ENCODE assay signal across 21 cellular contexts in genomic region chr17:43877451-43878155, GRCh38. TPM values are rescaled to one million over a fixed set of nuclear protein-coding genes. Genes with fewer than 3 reads are reported as not detected.
DNase-seq lines count a peak whose midpoint lies in the region; ATAC-seq, FAIRE-seq and TF ChIP-seq lines count a peak whose summit lies in the region.
"Had no signal": no experiment of that assay in that cellular context is flagged by ENCODE, and none has a peak within 500 bp of the region (broad histone marks: within the 10 kb centered on the region; RNA-seq: fewer than 3 reads in every experiment).

No MANE protein-coding gene starts in this region.

- peaks cover 16% of the 10 kb centered on the region for H3K27me3 Mint-ChIP-seq in CD4-positive, alpha-beta T cell

- H3K27me3 ChIP-seq in HepG2 (ENCODE audit: control insufficient read depth in 1 of 2, insufficient read depth in 2 of 2, low read length in 2 of 2) (peaks cover 0 to 11% of the 10 kb centered on the region in 2 experiments; a peak in 2 of 5 replicates), right lobe of liver (no peaks in the 10 kb centered on the region), bronchial epithelial cell (ENCODE audit: control insufficient read depth, insufficient read depth, low read length) (peaks cover 5% of the 10 kb centered on the region)
- H3K27me3 ChIP-seq in CD4-positive, alpha-beta T cell (ENCODE audit: control insufficient read depth, insufficient read depth, low read length) = no peaks in the 10 kb centered on the region
- H3K27me3 ChIP-seq: BLaER1 treated with 17β-estradiol and CSF1 and Interleukin-3, amounts not matched to agents 10 nM and 100 nM had no signal

- H3K4me2 ChIP-seq in HepG2 (ENCODE audit: low read depth, low read length) = no peak overlapping the region
- H3K4me2 ChIP-seq: BLaER1 treated with 17β-estradiol and CSF1 and Interleukin-3, amounts not matched to agents 10 nM and 100 nM had no signal

- 68% methylated on average over 3 of the region's 10 CpGs for whole genome bisulfite sequencing in HepG2 (ENCODE audit: low lambda C conversion rate)
- WGBS in right lobe of liver (ENCODE audit: insufficient coverage, low coverage, low lambda C conversion rate, missing lambda C conversion rate) = no CpG with 5 or more reads among the region's 10 CpGs

- no peak for FAIRE-seq in HepG2 (lab: Jason Lieb, UNC)
- peak; percentile 13 for FAIRE-seq in bronchial epithelial cell (lab: Jason Lieb, UNC)
- FAIRE-seq: A204.1 had no signal

- H3K36me3 ChIP-seq in HepG2 (replicated peaks in 1 of 2; ENCODE audit: control insufficient read depth in 1 of 2, insufficient read depth in 2 of 2, low read length in 2 of 2) (no peaks in the 10 kb centered on the region), right lobe of liver (no peaks in the 10 kb centered on the region), bronchial epithelial cell (ENCODE audit: control insufficient read depth, insufficient read depth, low read length) (no peaks in the 10 kb centered on the region)
- H3K36me3 ChIP-seq: BLaER1 treated with 17β-estradiol and CSF1 and Interleukin-3, amounts not matched to agents 10 nM and 100 nM; HAP-1 had no signal

- no TSS peak for BruUV-seq in HepG2 (replicated peaks; lab: Mats Ljungman, UMichigan)

- H3K4me3 ChIP-seq in HepG2 (replicated peaks in 1 of 3; ENCODE audit: insufficient read depth in 1 of 3, low read depth in 2 of 3, low read length in 3 of 3) (no peak overlapping the region), right lobe of liver (no peak overlapping the region), bronchial epithelial cell (ENCODE audit: low read depth, low read length) (no peak overlapping the region)
- H3K4me3 ChIP-seq: BLaER1 treated with 17β-estradiol and CSF1 and Interleukin-3, amounts not matched to agents 10 nM and 100 nM; GM23248; HAP-1 had no signal

- H3K9me3 ChIP-seq in HepG2 (ENCODE audit: low read length) = no peaks in the 10 kb centered on the region
- H3K9me3 ChIP-seq in right lobe of liver = no peaks in the 10 kb centered on the region
- no peaks in the 10 kb centered on the region for H3K9me3 ChIP-seq in CD4-positive, alpha-beta T cell (ENCODE audit: control insufficient read depth, low read length)
- H3K9me3 ChIP-seq: Caco-2, HAP-1 had no signal

- H3K4me1 ChIP-seq in HepG2 (ENCODE audit: insufficient read depth, low read length) (peaks cover 9% of the 10 kb centered on the region), right lobe of liver (no peaks in the 10 kb centered on the region)
- H3K4me1 ChIP-seq: HAP-1 had no signal

- no peak for TF ChIP-seq RAD21 in HepG2 (CRISPR knock-in tag; IDR thresholded peaks at IDR 0.05)

- H2AFZ ChIP-seq in HepG2 (ENCODE audit: low read length) = no peak overlapping the region
- H2AFZ ChIP-seq: GM23248 had no signal

- no peak overlapping the region for H3K27ac Mint-ChIP-seq in CD4-positive, alpha-beta T cell
- H3K27ac Mint-ChIP-seq: CD8-positive, alpha-beta T cell had no signal

- TF ChIP-seq EP300 in HepG2 (IDR thresholded peaks at IDR 0.05; ENCODE audit: low read depth in 2 of 2, low read length in 2 of 2) = no peak
- TF ChIP-seq EP300 in HepG2 (CRISPR knock-in tag; IDR thresholded peaks at IDR 0.05; ENCODE audit: borderline replicate concordance) = no peak

- H3K36me3 Mint-ChIP-seq in CD4-positive, alpha-beta T cell (ENCODE audit: low read depth) = no peaks in the 10 kb centered on the region

- TF ChIP-seq POLR2A in HepG2 (IDR thresholded peaks at IDR 0.05; ENCODE audit: insufficient read depth in 1 of 2, low read depth in 2 of 2, low read length in 2 of 2) (no peak), right lobe of liver (IDR thresholded peaks at IDR 0.05) (no peak)

- CTCF ChIA-PET in HepG2 (lab: Yijun Ruan, JAX; ENCODE audit: low intra/inter-chr PET ratio, low total read pairs) = interaction anchor here (1.3 kb wide), 1 partner anchor 164 kb away, joined by 5 read pairs; no protein-coding TSS in a partner anchor
- CTCF ChIA-PET in CD4-positive, alpha-beta T cell (lab: Charles Lee) = interaction anchor here (1.5 to 1.8 kb wide), 3 partner anchors 33 to 164 kb away, joined by 5 to 6 read pairs (median 6); no protein-coding TSS in a partner anchor

- no peak overlapping the region for H3K27ac ChIP-seq in HepG2 (ENCODE audit: extremely low read length, insufficient read depth, low read length)
- no peak overlapping the region for H3K27ac ChIP-seq in right lobe of liver
- H3K27ac ChIP-seq in CD4-positive, alpha-beta T cell (ENCODE audit: low read depth, low read length) = no peak overlapping the region
- H3K27ac ChIP-seq: BLaER1 treated with 17β-estradiol and CSF1 and Interleukin-3, amounts not matched to agents 10 nM and 100 nM; GM23248 had no signal

- H4K20me1 ChIP-seq in HepG2 (ENCODE audit: insufficient read depth, low read length) = no peaks in the 10 kb centered on the region; the same call in 1 of the 2 replicates

- DNase-seq in HepG2 (ENCODE audit: low spot score) (no peak), right lobe of liver (no peak), bronchial epithelial cell (ENCODE audit: low read depth) (no peak), mesenteric fat pad (ENCODE audit: low spot score) (peak; percentile 69), NCI-H345 (lab: John Stamatoyannopoulos, UW) (no peak), NOMO-1 (lab: John Stamatoyannopoulos, UW; ENCODE audit: unreplicated experiment in 2 of 2) (no peak), GM13976 (ENCODE audit: low spot score) (no peak)
- no peak for DNase-seq in CD4-positive, alpha-beta T cell
- DNase-seq: Caco-2, GM23248, NCI-H1436 treated with DMSO at 0.1 percent for 48 hours, NCI-H2107, SHP77 treated with DMSO at 0.1 percent for 48 hours had no signal

- no peaks in the 10 kb centered on the region for H3K9me3 Mint-ChIP-seq in CD4-positive, alpha-beta T cell
- H3K9me3 Mint-ChIP-seq: CD8-positive, alpha-beta T cell had no signal

- TF ChIP-seq CTCF in HepG2 (CRISPR knock-in tag; IDR thresholded peaks at IDR 0.05) = no peak
- TF ChIP-seq CTCF in right lobe of liver (IDR thresholded peaks at IDR 0.05) = no peak
- TF ChIP-seq CTCF in bronchial epithelial cell (IDR thresholded peaks at IDR 0.05; ENCODE audit: insufficient read depth, low read length, severe bottlenecking) = no peak
- no peak for TF ChIP-seq CTCF in CD4-positive, alpha-beta T cell (IDR thresholded peaks at IDR 0.05)
- TF ChIP-seq CTCF in GM13976 (IDR thresholded peaks at IDR 0.05; ENCODE audit: borderline replicate concordance, control extremely low read depth, extremely low read depth, insufficient read depth, missing control alignments) = no peak

- H3K79me2 ChIP-seq in HepG2 (ENCODE audit: insufficient read depth, low read length) = no peaks in the 10 kb centered on the region

- in situ Hi-C loops in HepG2 (cut with HindIII; ENCODE audit: extremely low pct_ligation_motif_present, low pct_unique_long_range_greater_than_20kb) (no loop called here), GM13976 (cut with MboI; ENCODE audit: low sequenced_read_pairs, unreplicated experiment) (no loop called here)

- intact Hi-C loops in HepG2 (cut with micrococcal nuclease; ENCODE audit: unreplicated experiment) = no loop called here
- intact Hi-C loops in right lobe of liver (cut with DNase I) = no loop called here
- intact Hi-C loops in CD4-positive, alpha-beta T cell (cut with DNase I, micrococcal nuclease) = loop anchor here (1.0 to 2.0 kb wide), 4 partner anchors 117 to 164 kb away; no protein-coding TSS in a partner anchor

- ATAC-seq in HepG2 (no peak), right lobe of liver (no peak)
- no peak for ATAC-seq in CD4-positive, alpha-beta T cell (ENCODE audit: poor library complexity)

- no peak overlapping the region for H3K9ac ChIP-seq in HepG2 (ENCODE audit: insufficient read depth, low read depth, low read length)
- H3K9ac ChIP-seq: BLaER1 treated with 17β-estradiol and CSF1 and Interleukin-3, amounts not matched to agents 10 nM and 100 nM; GM23248 had no signal

- POLR2A ChIA-PET in HepG2 (lab: Yijun Ruan, JAX) = no interaction called here
- POLR2A ChIA-PET in CD4-positive, alpha-beta T cell (lab: Charles Lee) = no interaction called here

- no peak overlapping the region for H3K4me3 Mint-ChIP-seq in CD4-positive, alpha-beta T cell
- H3K4me3 Mint-ChIP-seq: CD8-positive, alpha-beta T cell had no signal

- H3K4me1 Mint-ChIP-seq in CD4-positive, alpha-beta T cell (ENCODE audit: low read depth) = no peaks in the 10 kb centered on the region

RNA-seq across cellular contexts. Expression of gene MPP2, which starts 29.7 kb away (rescaled TPM):
- 0.20 and 0.44 TPM in 2 replicates for total RNA-seq in HepG2 (2016; rRNA removed; fragmentation: Illumina TruSeq; extraction: Trizol)
- 0.18 and 0.30 TPM in 2 replicates for total RNA-seq in HepG2 (2016; cell fraction: cytosol; rRNA removed; fragmentation: Illumina TruSeq; extraction: Trizol; ENCODE audit: low read depth)
- 0.02 and 0.10 TPM in 2 replicates for total RNA-seq in HepG2 (2016; cell fraction: insoluble cytoplasmic fraction; rRNA removed; fragmentation: Illumina TruSeq; extraction: Trizol)
- total RNA-seq in HepG2 (2016; cell fraction: membrane; rRNA removed; fragmentation: Illumina TruSeq; extraction: Trizol) = 0.06 and 0.07 TPM in 2 replicates
- total RNA-seq in HepG2 (2016; cell fraction: nucleus; rRNA removed; fragmentation: Illumina TruSeq; extraction: Trizol) = 0.25 TPM in 1 of 2 replicates, not detected in the other
- 1.7 and 2.2 TPM in 2 replicates for polyA plus RNA-seq in HepG2 (2011; rRNA removed)
- polyA plus RNA-seq in HepG2 (2011; cell fraction: cytosol; rRNA removed) = 1.6 TPM in 2 replicates
- polyA plus RNA-seq in HepG2 (2011; cell fraction: nucleus; rRNA removed) = 3.8 and 4.9 TPM in 2 replicates
- 0.62 and 0.99 TPM in 2 replicates for polyA plus RNA-seq in HepG2 (2012)
- not detected in 2 replicates for polyA plus RNA-seq in HepG2 (2016; cell fraction: cytosol; fragmentation: Illumina TruSeq; extraction: Trizol; ENCODE audit: low read depth)
- 0.19 and 0.20 TPM in 2 replicates for polyA plus RNA-seq in HepG2 (2016; cell fraction: insoluble cytoplasmic fraction; fragmentation: Illumina TruSeq; extraction: Trizol; ENCODE audit: low read depth)
- 0.05 TPM in 1 of 2 replicates, not detected in the other for polyA plus RNA-seq in HepG2 (2016; cell fraction: membrane; fragmentation: Illumina TruSeq; extraction: Trizol; ENCODE audit: low read depth)
- 0.15 and 0.18 TPM in 2 replicates for polyA plus RNA-seq in HepG2 (2016; cell fraction: nucleus; fragmentation: Illumina TruSeq; extraction: Trizol; ENCODE audit: insufficient read depth, low read depth)
- 3.3 and 19.7 TPM in 2 replicates for polyA minus RNA-seq in HepG2 (2011; rRNA and poly(A)+ RNA removed; ENCODE audit: low replicate concordance)
- 1.1 and 2.0 TPM in 2 replicates for polyA minus RNA-seq in HepG2 (2011; cell fraction: cytosol; rRNA and poly(A)+ RNA removed)
- polyA minus RNA-seq in HepG2 (2011; cell fraction: nucleus; rRNA and poly(A)+ RNA removed) = 1.5 and 3.2 TPM in 2 replicates
- total RNA-seq in right lobe of liver = 1 to 10 TPM in 1 of 6 experiments, under 1 TPM in 2, not detected in 3; 0.13 to 1.2 (median 0.18) TPM
- total RNA-seq in bronchial epithelial cell = 0.13 and 0.26 TPM in 2 replicates
- total RNA-seq in mesenteric fat pad = 2.3 TPM
- total RNA-seq in CD4-positive, alpha-beta T cell = 1 to 10 TPM; 3.5 to 4.0 TPM

RNA-seq across cellular contexts. Expression of gene CD300LG, which starts 30.6 kb away (rescaled TPM):
- total RNA-seq in HepG2 (2016; rRNA removed; fragmentation: Illumina TruSeq; extraction: Trizol) (not detected in 2 replicates), right lobe of liver (under 1 TPM in 5 of 6 experiments, not detected in 1; 0.12 to 0.73 (median 0.55) TPM), bronchial epithelial cell (not detected in 2 replicates), mesenteric fat pad (121 TPM)
- total RNA-seq in HepG2 (2016; cell fraction: cytosol; rRNA removed; fragmentation: Illumina TruSeq; extraction: Trizol; ENCODE audit: low read depth) = not detected in 2 replicates
- total RNA-seq in HepG2 (2016; cell fraction: insoluble cytoplasmic fraction; rRNA removed; fragmentation: Illumina TruSeq; extraction: Trizol) = not detected in 2 replicates
- not detected in 2 replicates for total RNA-seq in HepG2 (2016; cell fraction: membrane; rRNA removed; fragmentation: Illumina TruSeq; extraction: Trizol)
- total RNA-seq in HepG2 (2016; cell fraction: nucleus; rRNA removed; fragmentation: Illumina TruSeq; extraction: Trizol) = not detected in 2 replicates
- not detected in 2 replicates for polyA plus RNA-seq in HepG2 (2011; rRNA removed)
- not detected in 2 replicates for polyA plus RNA-seq in HepG2 (2011; cell fraction: cytosol; rRNA removed)
- polyA plus RNA-seq in HepG2 (2011; cell fraction: nucleus; rRNA removed) = not detected in 2 replicates
- not detected in 2 replicates for polyA plus RNA-seq in HepG2 (2012)
- polyA plus RNA-seq in HepG2 (2016; cell fraction: cytosol; fragmentation: Illumina TruSeq; extraction: Trizol; ENCODE audit: low read depth) = not detected in 2 replicates
- polyA plus RNA-seq in HepG2 (2016; cell fraction: insoluble cytoplasmic fraction; fragmentation: Illumina TruSeq; extraction: Trizol; ENCODE audit: low read depth) = not detected in 2 replicates
- not detected in 2 replicates for polyA plus RNA-seq in HepG2 (2016; cell fraction: membrane; fragmentation: Illumina TruSeq; extraction: Trizol; ENCODE audit: low read depth)
- polyA plus RNA-seq in HepG2 (2016; cell fraction: nucleus; fragmentation: Illumina TruSeq; extraction: Trizol; ENCODE audit: insufficient read depth, low read depth) = not detected in 2 replicates
- not detected in 2 replicates for polyA minus RNA-seq in HepG2 (2011; rRNA and poly(A)+ RNA removed; ENCODE audit: low replicate concordance)
- not detected in 2 replicates for polyA minus RNA-seq in HepG2 (2011; cell fraction: cytosol; rRNA and poly(A)+ RNA removed)
- polyA minus RNA-seq in HepG2 (2011; cell fraction: nucleus; rRNA and poly(A)+ RNA removed) = not detected in 2 replicates
- not detected for total RNA-seq in CD4-positive, alpha-beta T cell
- total RNA-seq: Caco-2; CD8-positive, alpha-beta T cell; GM23248; M059J; NCI-H460; OCI-LY7 had no signal
- polyA plus RNA-seq: AG04450, GM23248 had no signal

RNA-seq across cellular contexts. Expression of gene MPP3, which starts 44.7 kb away (rescaled TPM):
- total RNA-seq in HepG2 (2016; rRNA removed; fragmentation: Illumina TruSeq; extraction: Trizol) = 0.83 and 0.91 TPM in 2 replicates
- 0.53 and 0.81 TPM in 2 replicates for total RNA-seq in HepG2 (2016; cell fraction: cytosol; rRNA removed; fragmentation: Illumina TruSeq; extraction: Trizol; ENCODE audit: low read depth)
- 0.37 and 1.2 TPM in 2 replicates for total RNA-seq in HepG2 (2016; cell fraction: insoluble cytoplasmic fraction; rRNA removed; fragmentation: Illumina TruSeq; extraction: Trizol)
- total RNA-seq in HepG2 (2016; cell fraction: membrane; rRNA removed; fragmentation: Illumina TruSeq; extraction: Trizol) = 0.62 and 0.65 TPM in 2 replicates
- 2.3 and 3.0 TPM in 2 replicates for total RNA-seq in HepG2 (2016; cell fraction: nucleus; rRNA removed; fragmentation: Illumina TruSeq; extraction: Trizol)
- 1.8 and 2.4 TPM in 2 replicates for polyA plus RNA-seq in HepG2 (2011; rRNA removed)
- 0.40 and 0.73 TPM in 2 replicates for polyA plus RNA-seq in HepG2 (2011; cell fraction: cytosol; rRNA removed)
- polyA plus RNA-seq in HepG2 (2011; cell fraction: nucleus; rRNA removed) = 8.8 and 12.8 TPM in 2 replicates
- polyA plus RNA-seq in HepG2 (2012) = 1.4 and 1.5 TPM in 2 replicates
- 0.20 and 0.42 TPM in 2 replicates for polyA plus RNA-seq in HepG2 (2016; cell fraction: cytosol; fragmentation: Illumina TruSeq; extraction: Trizol; ENCODE audit: low read depth)
- polyA plus RNA-seq in HepG2 (2016; cell fraction: insoluble cytoplasmic fraction; fragmentation: Illumina TruSeq; extraction: Trizol; ENCODE audit: low read depth) = 0.34 and 0.46 TPM in 2 replicates
- polyA plus RNA-seq in HepG2 (2016; cell fraction: membrane; fragmentation: Illumina TruSeq; extraction: Trizol; ENCODE audit: low read depth) = 0.26 and 0.42 TPM in 2 replicates
- 4.1 and 6.3 TPM in 2 replicates for polyA plus RNA-seq in HepG2 (2016; cell fraction: nucleus; fragmentation: Illumina TruSeq; extraction: Trizol; ENCODE audit: insufficient read depth, low read depth)
- 2.6 and 21.0 TPM in 2 replicates for polyA minus RNA-seq in HepG2 (2011; rRNA and poly(A)+ RNA removed; ENCODE audit: low replicate concordance)
- polyA minus RNA-seq in HepG2 (2011; cell fraction: cytosol; rRNA and poly(A)+ RNA removed) = 0.49 TPM in 1 of 2 replicates, not detected in the other
- 3.4 and 4.4 TPM in 2 replicates for polyA minus RNA-seq in HepG2 (2011; cell fraction: nucleus; rRNA and poly(A)+ RNA removed)
- total RNA-seq in right lobe of liver = 1 to 10 TPM; 1.3 to 2.5 (median 1.8) TPM
- 7.2 and 9.7 TPM in 2 replicates for total RNA-seq in bronchial epithelial cell
- 22.3 TPM for total RNA-seq in mesenteric fat pad
- under 1 TPM in 1 of 2 experiments, not detected in 1; 0.14 TPM for total RNA-seq in CD4-positive, alpha-beta T cell
- total RNA-seq: CD8-positive, alpha-beta T cell; OCI-LY7 had no signal

Comparison
In these comparisons a context has a peak if more than half of its experiments do, and no peak if none do; other contexts are left out.
1. RNA of gene CD300LG, which starts 30.6 kb away (total RNA-seq): 121 TPM in mesenteric fat pad (single experiment); 0.12 to 0.73 TPM in right lobe of liver, not detected in HepG2, not detected in bronchial epithelial cell and not detected in CD4-positive, alpha-beta T cell; every median in the first group is over 10 times any median in the second.
2. intact Hi-C loops: an anchor here in CD4-positive, alpha-beta T cell (1.0 to 2.0 kb wide); none called in HepG2 and right lobe of liver.